Comparison of ENCODE assay signal across 27 cellular contexts in genomic region chr15:34114739-34115138, GRCh38.
"Had no signal": no experiment of that assay in that cellular context is flagged by ENCODE, and none has a peak within 500 bp of the region (broad histone marks: within the 10 kb centered on the region; RNA-seq: fewer than 3 reads in every experiment).

No MANE protein-coding gene starts in this region.

- FAIRE-seq: astrocyte, bronchial epithelial cell, frontal cortex had no signal

- H3K4me3 ChIP-seq: coronary artery, dorsolateral prefrontal cortex had no signal

- H3K27ac ChIP-seq: brain microvascular endothelial cell, coronary artery, dorsolateral prefrontal cortex had no signal

- ATAC-seq: activated CD8-positive, alpha-beta T cell treated with anti-CD3 and anti-CD28 coated beads for 36 hours; activated T-cell treated with anti-CD3 and anti-CD28 coated beads, Interleukin-2, amount 50 U/mL, for 4 hours; activated T-helper 17 cell treated with anti-CD3 and anti-CD28 coated beads, Interleukin-2, amount 50 U/mL, for 72 hours; esophagus mucosa; T-helper 17 cell; WTC11 had no signal

- H3K27me3 ChIP-seq: brain microvascular endothelial cell had no signal

- DNase-seq: activated CD4-positive, alpha-beta T cell treated with anti-CD3 and anti-CD28 coated beads for 1 hour; activated CD4-positive, alpha-beta T cell treated with anti-CD3 and anti-CD28 coated beads for 4 hours; activated CD4-positive, alpha-beta T cell treated with anti-CD3 and anti-CD28 coated beads, Interleukin-2, amount 10 ng/mL, durations not matched to agents 7 days and 5 days; activated CD4-positive, alpha-beta T cell treated with anti-CD3 and anti-CD28 coated beads, Interleukin-2, amount 50 U/mL, for 48 hours; activated CD8-positive, alpha-beta memory T cell treated with anti-CD3 and anti-CD28 coated beads for 24 hours; activated CD8-positive, alpha-beta T cell treated with anti-CD3 and anti-CD28 coated beads for 36 hours; activated effector memory CD4-positive, alpha-beta T cell treated with Interleukin-2 at 50 U/mL for 16 hours; activated gamma-delta T cell treated with Interleukin-2 at 50 U/mL for 16 hours; activated naive CD4-positive, alpha-beta T cell treated with anti-CD3 and anti-CD28 coated beads, Interleukin-2, amount 50 U/mL, for 16 hours; activated naive CD4-positive, alpha-beta T cell treated with Interleukin-2 at 50 U/mL for 16 hours; activated T-cell treated with anti-CD3 and anti-CD28 coated beads, Interleukin-2, amount 50 U/mL, for 4 hours; brain microvascular endothelial cell; dorsolateral prefrontal cortex; effector memory CD4-positive, alpha-beta T cell; endodermal cell; foreskin fibroblast; head of caudate nucleus; T-helper 1 cell; T-helper 17 cell; T1000 had no signal

- H3K36me3 ChIP-seq: brain microvascular endothelial cell had no signal
